In the genomic region with DNA sequence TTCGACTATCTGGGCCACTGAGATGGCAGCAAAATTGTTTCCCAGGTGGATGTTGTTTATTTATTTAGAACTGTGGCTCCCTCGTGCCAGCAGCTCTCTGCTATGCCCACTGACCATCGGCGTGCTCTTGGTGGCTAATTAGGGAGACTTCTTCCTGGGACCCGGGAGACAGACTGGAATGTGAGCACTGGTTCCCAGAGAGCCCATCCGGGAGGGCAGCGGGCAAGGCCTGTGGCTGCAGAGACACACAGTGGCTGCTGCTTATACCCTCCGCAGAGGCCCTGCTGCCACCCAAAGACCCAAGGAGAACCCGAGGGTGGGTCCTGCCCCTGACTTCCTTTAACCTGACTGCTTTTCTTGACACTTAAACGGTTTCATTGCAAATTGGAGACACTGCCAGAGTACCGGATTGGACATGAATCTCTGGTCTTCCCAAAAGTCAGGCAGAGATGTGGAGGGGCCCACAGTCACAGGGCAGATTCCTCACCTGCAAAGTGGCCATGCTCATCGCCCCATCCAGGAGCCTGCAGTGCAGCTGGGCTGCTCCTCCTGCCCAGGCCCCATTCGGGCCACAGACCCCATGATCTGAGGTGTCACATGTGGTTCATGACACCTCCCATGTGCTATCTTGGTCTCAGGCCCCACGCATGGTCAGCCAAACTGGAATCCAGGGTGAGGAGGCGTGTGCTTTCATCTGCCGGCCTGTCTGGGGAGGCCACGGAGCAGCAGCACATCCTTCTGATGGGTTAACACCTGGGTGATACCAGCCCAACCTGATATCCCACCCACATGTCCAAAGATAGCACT, we compare ENCODE assay signal across 24 cellular contexts. TPM values are rescaled to one million over a fixed set of nuclear protein-coding genes. Genes with fewer than 3 reads are reported as not detected.
DNase-seq lines count a peak whose midpoint lies in the region; ATAC-seq, FAIRE-seq and TF ChIP-seq lines count a peak whose summit lies in the region.
"Had no signal": no experiment of that assay in that cellular context is flagged by ENCODE, and none has a peak within 500 bp of the region (broad histone marks: within the 10 kb centered on the region; RNA-seq: fewer than 3 reads in every experiment).

No MANE protein-coding gene starts in this region.

- H2AFZ ChIP-seq in mesenchymal stem cell (ENCODE audit: low read depth, low read length): no peak overlapping the region

- H3K4me3 Mint-ChIP-seq in activated B cell treated with CpG ODN at 0.5 μM for 24 hours (peak overlapping the region; percentile 44), WTC11 (no peak overlapping the region)

- no peak overlapping the region for H4K8ac ChIP-seq in mesenchymal stem cell (ENCODE audit: low read length)

- ATAC-seq in activated B cell treated with CpG ODN at 0.5 μM for 24 hours (ENCODE audit: low read depth) (no peak), GM21526 (IDR thresholded peaks at IDR 0.05; ENCODE audit: low FRiP score, unreplicated experiment) (no peak), WTC11 (no peak), lower lobe of right lung (no peak)
- ATAC-seq: psoas muscle had no signal

- no peak overlapping the region for H3K27ac ChIP-seq in mesenchymal stem cell (ENCODE audit: low read length, poor library complexity, severe bottlenecking)
- peak overlapping the region in 5 of 8 donors; percentile 15 to 81 (median 68) for H3K27ac ChIP-seq in spleen
- no peak overlapping the region for H3K27ac ChIP-seq in lower lobe of right lung
- H3K27ac ChIP-seq: psoas muscle had no signal

- H3K4me1 Mint-ChIP-seq in activated B cell treated with CpG ODN at 0.5 μM for 24 hours (peaks cover 63% of the 10 kb centered on the region), WTC11 (peaks cover 27% of the 10 kb centered on the region)

- 81% methylated on average over 17 of the region's 17 CpGs for WGBS in mesenchymal stem cell
- WGBS in spleen, 5 donors: 74 to 87% (median 83%) methylated on average over 12 to 17 of the region's 17 CpGs

- no peak overlapping the region for H3K4ac ChIP-seq in mesenchymal stem cell (ENCODE audit: low read depth in 1 of 2, low read length in 2 of 2)

- no peak overlapping the region for H3K14ac ChIP-seq in mesenchymal stem cell (ENCODE audit: low read length in 2 of 2)

- peak; percentile 54 for FAIRE-seq in GM12891 (lab: Jason Lieb, UNC)
- FAIRE-seq: frontal cortex, islet of Langerhans had no signal

- TF ChIP-seq CTCF in activated B cell treated with CpG ODN at 0.5 μM for 24 hours (IDR thresholded peaks at IDR 0.05) (no peak), spleen (IDR thresholded peaks at IDR 0.05 in 8 of 11, conservative IDR thresholded peaks at IDR 0.05 in 3 of 11) (no peak), WTC11 (IDR thresholded peaks at IDR 0.05) (no peak), lower lobe of right lung (IDR thresholded peaks at IDR 0.05) (no peak)

- no peaks in the 10 kb centered on the region for H3K79me1 ChIP-seq in mesenchymal stem cell (replicated peaks; ENCODE audit: low read length, poor library complexity, severe bottlenecking)

- H3K4me3 ChIP-seq in mesenchymal stem cell (ENCODE audit: insufficient read depth in 1 of 2, low read depth in 1 of 2, low read length in 2 of 2): no peak overlapping the region
- no peak overlapping the region for H3K4me3 ChIP-seq in spleen
- H3K4me3 ChIP-seq in lower lobe of right lung: no peak overlapping the region
- H3K4me3 ChIP-seq: lung, psoas muscle, skin epidermis had no signal

- no peaks in the 10 kb centered on the region for H3K9me3 ChIP-seq in mesenchymal stem cell (ENCODE audit: control insufficient read depth, low read length)
- no peaks in the 10 kb centered on the region for H3K9me3 ChIP-seq in spleen
- H3K9me3 ChIP-seq in lower lobe of right lung: no peaks in the 10 kb centered on the region
- H3K9me3 ChIP-seq: psoas muscle had no signal

- peaks cover 46% of the 10 kb centered on the region for H3K4me1 ChIP-seq in mesenchymal stem cell (ENCODE audit: control insufficient read depth, insufficient read depth, low read depth, low read length)
- H3K4me1 ChIP-seq in spleen: peaks cover 17 to 67% (median 36%) of the 10 kb centered on the region in 6 donors
- peaks cover 3% of the 10 kb centered on the region for H3K4me1 ChIP-seq in lower lobe of right lung
- H3K4me1 ChIP-seq: psoas muscle had no signal

- H3K18ac ChIP-seq in mesenchymal stem cell (ENCODE audit: low read depth in 1 of 2, low read length in 2 of 2): no peak overlapping the region

- no peak overlapping the region for H3K23ac ChIP-seq in mesenchymal stem cell (ENCODE audit: low read length in 2 of 2)

- H3K36me3 Mint-ChIP-seq in activated B cell treated with CpG ODN at 0.5 μM for 24 hours (ENCODE audit: low read depth) (peaks cover 57% of the 10 kb centered on the region), WTC11 (no peaks in the 10 kb centered on the region)

- POLR2A ChIA-PET in activated B cell treated with CpG ODN at 0.5 μM for 24 hours (lab: Charles Lee): interaction anchor here (0.7 to 17.2 kb wide), 5 partner anchors 9 to 62 kb away, joined by 4 to 662 read pairs (median 20); a partner anchor contains a TSS
- POLR2A ChIA-PET in WTC11 (lab: Charles Lee): no interaction called here

- H3K9me3 Mint-ChIP-seq in activated B cell treated with CpG ODN at 0.5 μM for 24 hours (no peaks in the 10 kb centered on the region), WTC11 (no peaks in the 10 kb centered on the region)

- H4K91ac ChIP-seq in mesenchymal stem cell (ENCODE audit: low read length): no peak overlapping the region

- H2BK15ac ChIP-seq in mesenchymal stem cell (ENCODE audit: low read depth, poor library complexity, severe bottlenecking): no peak overlapping the region

- peaks cover 0 to 26% of the 10 kb centered on the region in 2 experiments for H3K27me3 ChIP-seq in mesenchymal stem cell (ENCODE audit: control insufficient read depth in 1 of 2, insufficient read depth in 1 of 2, low read length in 2 of 2)
- H3K27me3 ChIP-seq in spleen (replicated peaks in 1 of 7): no peaks in the 10 kb centered on the region
- no peaks in the 10 kb centered on the region for H3K27me3 ChIP-seq in lower lobe of right lung (ENCODE audit: low read depth)

- H3K27me3 Mint-ChIP-seq in activated B cell treated with CpG ODN at 0.5 μM for 24 hours: no peaks in the 10 kb centered on the region
- no peaks in the 10 kb centered on the region for H3K27me3 Mint-ChIP-seq in WTC11 (ENCODE audit: low read depth)

- H3K4me2 ChIP-seq in mesenchymal stem cell (ENCODE audit: low read length, poor library complexity, severe bottlenecking): no peak overlapping the region

- H3K9ac ChIP-seq in mesenchymal stem cell (ENCODE audit: low read length): no peak overlapping the region

- intact Hi-C loops in activated B cell treated with CpG ODN at 0.5 μM for 24 hours (cut with micrococcal nuclease): loop anchor here (10.0 kb wide), 1 partner anchor 816 kb away; no protein-coding TSS in a partner anchor
- intact Hi-C loops in spleen (cut with DNase I; ENCODE audit: low total_unique reads): loop anchor here (10.0 kb wide), 1 partner anchor 186 kb away; no protein-coding TSS in a partner anchor
- intact Hi-C loops in lower lobe of right lung (cut with DNase I): loop anchor here (10.0 kb wide), 1 partner anchor 46 kb away; no protein-coding TSS in a partner anchor

- H3K27ac Mint-ChIP-seq in activated B cell treated with CpG ODN at 0.5 μM for 24 hours (peak overlapping the region; percentile 90), WTC11 (no peak overlapping the region)

- no peak for TF ChIP-seq POLR2A in GM12891 (IDR thresholded peaks at IDR 0.05; ENCODE audit: low read depth, low read length)
- TF ChIP-seq POLR2A in spleen (IDR thresholded peaks at IDR 0.05): no peak

- DNase-seq in GM12891 (ENCODE audit: insufficient read length, low spot score) (no peak), activated B cell treated with CpG ODN at 0.5 μM for 24 hours (no peak), mesenchymal stem cell (no peak), spleen (no peak), NCI-H69 (lab: John Stamatoyannopoulos, UW) (no peak), WTC11 (ENCODE audit: low spot score) (no peak), lower lobe of right lung (no peak)
- DNase-seq: activated CD4-positive, alpha-beta T cell treated with anti-CD3 and anti-CD28 coated beads, Interleukin-2, amount 50 U/mL, for 1 hour; activated gamma-delta T cell treated with Interleukin-2 at 50 U/mL for 16 hours; amygdala; central memory CD4-positive, alpha-beta T cell; GOT3; hippocampal formation; NCI-H146; NCI-H2171 treated with DMSO at 0.1 percent for 48 hours; NCI-H526 treated with DMSO at 0.1 percent for 48 hours; psoas muscle; stimulated activated CD4-positive, alpha-beta T cell treated with anti-CD3 and anti-CD28 coated beads, Interleukin-2, amount 100 ng/mL, for 48 hours had no signal

- CTCF ChIA-PET in activated B cell treated with CpG ODN at 0.5 μM for 24 hours (lab: Charles Lee): interaction anchor here (0.8 to 5.5 kb wide), 6 partner anchors 9 to 200 kb away, joined by 3 to 48 read pairs (median 14); no protein-coding TSS in a partner anchor
- CTCF ChIA-PET in WTC11 (lab: Charles Lee): interaction anchor here (1.2 to 6.7 kb wide), 11 partner anchors 9 to 192 kb away, joined by 3 to 89 read pairs (median 8); no protein-coding TSS in a partner anchor

- peak overlapping the region; percentile 67 for H2AK5ac ChIP-seq in mesenchymal stem cell (ENCODE audit: low read length, severe bottlenecking)

- H2BK5ac ChIP-seq in mesenchymal stem cell (ENCODE audit: low read depth, low read length, poor library complexity, severe bottlenecking): no peak overlapping the region

- H3K36me3 ChIP-seq in mesenchymal stem cell (ENCODE audit: control insufficient read depth in 1 of 2, insufficient read depth in 2 of 2, low read depth in 1 of 2, low read length in 2 of 2) (peaks cover 0 to 15% of the 10 kb centered on the region in 2 experiments), spleen (peaks cover 0 to 54% (median 28%) of the 10 kb centered on the region in 6 donors), lower lobe of right lung (peaks cover 20% of the 10 kb centered on the region)

- H2BK12ac ChIP-seq in mesenchymal stem cell (ENCODE audit: low read length in 2 of 2): no peak overlapping the region

- no peak overlapping the region for H2BK120ac ChIP-seq in mesenchymal stem cell (ENCODE audit: low read depth, low read length)

TF ChIP-seq in WTC11, 78 proteins besides CTCF, POLR2A, EP300 and RAD21 (continues in another document):
- TF ChIP-seq EMX1 (CRISPR knock-in tag; IDR thresholded peaks at IDR 0.05): no peak

RNA-seq across cellular contexts. Expression of a gene that starts 5.7 kb away (rescaled TPM):
- polyA plus RNA-seq in GM12891 (2012; ENCODE audit: low read depth, missing spikeins): 0.65 TPM
- 0.93 and 1.2 TPM in 2 replicates for total RNA-seq in activated B cell treated with CpG ODN at 0.5 μM for 24 hours
- 0.03 TPM for polyA plus RNA-seq in mesenchymal stem cell (2013, experiment 1 of 2)
- 0.04 TPM for polyA plus RNA-seq in mesenchymal stem cell (2013, experiment 2 of 2)
- 1 to 10 TPM in 1 of 7 donors, under 1 TPM in 5, not detected in 1; 0.30 to 1.1 (median 0.69) TPM for total RNA-seq in spleen
- polyA plus RNA-seq in spleen: under 1 TPM; 0.04 to 0.08 (median 0.06) TPM
- 0.16 to 0.25 TPM (median 0.24 TPM) in 3 replicates for total RNA-seq in WTC11 (2021)
- total RNA-seq in lower lobe of right lung: not detected
- total RNA-seq: epithelial cell of proximal tubule, psoas muscle had no signal

RNA-seq across cellular contexts. Expression of a gene that starts 28.5 kb away (rescaled TPM):
- polyA plus RNA-seq in GM12891 (2012; ENCODE audit: low read depth, missing spikeins): 479 TPM
- total RNA-seq in activated B cell treated with CpG ODN at 0.5 μM for 24 hours: 726 and 766 TPM in 2 replicates
- 0.97 TPM for polyA plus RNA-seq in mesenchymal stem cell (2013, experiment 1 of 2)
- 0.95 TPM for polyA plus RNA-seq in mesenchymal stem cell (2013, experiment 2 of 2)
- total RNA-seq in spleen: 100 to 1,000 TPM; 473 to 747 (median 586) TPM
- 100 to 1,000 TPM; 419 to 691 (median 502) TPM for polyA plus RNA-seq in spleen
- 1.3 to 1.5 TPM (median 1.3 TPM) in 3 replicates for total RNA-seq in WTC11 (2021)
- total RNA-seq in lower lobe of right lung: 544 TPM

Comparison
In these comparisons a context has a peak if more than half of its experiments do, and no peak if none do; other contexts are left out.
1. H3K27ac ChIP-seq: peak in spleen (5 of 8); none in mesenchymal stem cell (single experiment) and lower lobe of right lung (single experiment).
2. RNA of a gene that starts 28.5 kb away (total RNA-seq): 726 to 766 TPM in activated B cell treated with CpG ODN at 0.5 μM for 24 hours, 473 to 747 TPM in spleen and 544 TPM in lower lobe of right lung (single experiment); 1.3 to 1.5 TPM in WTC11; every median in the first group is over 100 times any median in the second.